11 cellular contexts compared by ENCODE assay signal in the genomic region with DNA sequence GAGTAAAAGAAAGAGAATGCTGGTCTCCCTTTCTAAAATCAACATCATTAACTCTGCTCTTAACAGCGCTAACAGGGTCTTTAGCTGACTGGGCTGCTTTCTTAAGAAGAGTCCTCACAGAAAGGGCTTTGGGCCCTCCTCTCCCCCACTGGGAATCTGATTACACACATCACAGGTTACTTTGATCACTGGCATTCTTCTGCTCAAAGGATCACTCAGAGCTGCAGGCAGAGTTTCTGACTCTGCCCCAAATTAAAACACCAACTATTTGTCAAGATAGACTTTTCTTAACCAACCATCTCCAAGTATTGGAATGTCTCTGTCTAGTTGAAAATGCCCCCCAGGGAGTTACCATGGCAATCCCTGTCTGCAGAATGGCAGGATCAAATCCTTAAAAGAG. TPM values are rescaled to one million over a fixed set of nuclear protein-coding genes. Genes with fewer than 3 reads are reported as not detected.
"Had no signal": no experiment of that assay in that cellular context is flagged by ENCODE, and none has a peak within 500 bp of the region (broad histone marks: within the 10 kb centered on the region; RNA-seq: fewer than 3 reads in every experiment).

No MANE protein-coding gene starts in this region.

- H3K36me3 ChIP-seq: lower lobe of right lung had no signal

- H3K4me3 ChIP-seq: lower lobe of right lung had no signal

- DNase-seq: activated naive CD4-positive, alpha-beta T cell treated with Interleukin-2 at 50 U/mL for 16 hours; anterior cingulate cortex; left cardiac atrium; lower lobe of right lung; naive B cell; posterior cingulate gyrus; stimulated activated CD4-positive, alpha-beta T cell treated with anti-CD3 and anti-CD28 coated beads, Interleukin-2, amount 100 ng/mL, for 48 hours; T-helper 9 cell had no signal

- ATAC-seq: activated CD4-positive, CD25-positive, alpha-beta regulatory T cell treated with anti-CD3 and anti-CD28 coated beads, Interleukin-2, amount 50 U/mL, for 24 hours; left cardiac atrium; lower lobe of right lung; stimulated activated memory B cell treated with anti-CD40 and anti-IgM and Interleukin-4, amounts not matched to agents 10 μg/mL and 1 μg/mL and 100 μg/mL, for 72 hours had no signal

- H3K9me3 ChIP-seq: lower lobe of right lung had no signal

- H3K27ac ChIP-seq: lower lobe of right lung had no signal

- H3K4me1 ChIP-seq: lower lobe of right lung had no signal

RNA-seq across cellular contexts. Expression of a gene that starts 31.1 kb away (rescaled TPM):
- total RNA-seq: dermis microvascular lymphatic vessel endothelial cell, left cardiac atrium had no signal
